Comparison of ENCODE assay signal across 32 cellular contexts in the genomic region with DNA sequence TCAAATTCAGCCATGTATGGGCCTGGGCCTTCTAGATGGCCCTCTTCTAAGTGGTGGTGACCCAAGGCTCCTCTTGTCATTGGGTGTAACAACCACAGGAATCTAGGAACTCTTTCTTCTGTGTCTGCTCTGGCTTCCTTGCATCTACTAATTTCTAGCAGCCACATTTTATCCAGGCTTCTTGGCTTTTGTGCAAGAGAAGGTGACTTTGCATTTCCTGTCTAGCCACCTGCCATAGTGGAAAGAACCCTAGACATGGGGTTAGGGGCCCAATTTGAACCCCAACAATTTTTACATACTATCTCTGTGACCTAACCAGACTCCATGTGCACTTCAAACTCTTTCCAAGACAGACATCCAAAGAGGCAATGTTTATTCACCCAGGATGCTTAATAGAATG. TPM values are rescaled to one million over a fixed set of nuclear protein-coding genes. Genes with fewer than 3 reads are reported as not detected.
"Had no signal": no experiment of that assay in that cellular context is flagged by ENCODE, and none has a peak within 500 bp of the region (broad histone marks: within the 10 kb centered on the region; RNA-seq: fewer than 3 reads in every experiment).

No MANE protein-coding gene starts in this region.

- ATAC-seq: activated CD4-positive, alpha-beta T cell treated with anti-CD3 and anti-CD28 coated beads for 36 hours; activated naive CD4-positive, alpha-beta T cell treated with anti-CD3 and anti-CD28 coated beads, Interleukin-2, amount 50 U/mL, for 72 hours; activated T-cell treated with anti-CD3 and anti-CD28 coated beads, Interleukin-2, amount 50 U/mL, for 72 hours; effector memory CD8-positive, alpha-beta T cell had no signal

- H3K27ac ChIP-seq: brain microvascular endothelial cell, esophagus muscularis mucosa had no signal

- H3K4me3 ChIP-seq: esophagus muscularis mucosa had no signal

- FAIRE-seq: astrocyte, bronchial epithelial cell, colon had no signal

- DNase-seq: activated CD4-positive, alpha-beta memory T cell treated with anti-CD3 and anti-CD28 coated beads, Interleukin-2, amount 10 ng/mL, durations not matched to agents 7 days and 5 days; activated CD4-positive, alpha-beta T cell treated with anti-CD3 and anti-CD28 coated beads for 36 hours; activated CD4-positive, alpha-beta T cell treated with anti-CD3 and anti-CD28 coated beads, Interleukin-2, amount 10 ng/mL, durations not matched to agents 7 days and 5 days; activated CD4-positive, alpha-beta T cell treated with anti-CD3 and anti-CD28 coated beads, Interleukin-2, amount 50 U/mL, for 4 hours; activated CD4-positive, CD25-positive, alpha-beta regulatory T cell; activated CD4-positive, CD25-positive, alpha-beta regulatory T cell treated with anti-CD3 and anti-CD28 coated beads, Interleukin-2, amount 50 U/mL, for 72 hours; activated CD8-positive, alpha-beta memory T cell treated with anti-CD3 and anti-CD28 coated beads, Interleukin-2, amount 50 U/mL, for 48 hours; activated gamma-delta T cell; activated naive CD4-positive, alpha-beta T cell; activated naive CD4-positive, alpha-beta T cell treated with anti-CD3 and anti-CD28 coated beads, Interleukin-2, amount 10 ng/mL, durations not matched to agents 7 days and 5 days; activated T-cell treated with anti-CD3 and anti-CD28 coated beads for 4 hours; activated T-cell treated with anti-CD3 and anti-CD28 coated beads, Interleukin-2, amount 50 U/mL, for 24 hours; activated T-cell treated with anti-CD3 and anti-CD28 coated beads, Interleukin-2, amount 50 U/mL, for 72 hours; amniotic stem cell; anterior cingulate cortex; brain microvascular endothelial cell; caudate nucleus; cortex of kidney; dermis blood vessel endothelial cell; effector CD4-positive, alpha-beta T cell; effector memory CD8-positive, alpha-beta T cell; erythroblast; foreskin melanocyte; head of caudate nucleus; T-helper 2 cell had no signal

- H3K36me3 ChIP-seq: brain microvascular endothelial cell had no signal

- H3K27me3 ChIP-seq: brain microvascular endothelial cell, esophagus muscularis mucosa had no signal

- H3K9me3 ChIP-seq: esophagus muscularis mucosa had no signal

RNA-seq across cellular contexts. Expression of a gene that starts 25.1 kb away (rescaled TPM):
- total RNA-seq: activated CD4-positive, alpha-beta memory T cell treated with anti-CD3 and anti-CD28 coated beads, Interleukin-2, amount 10 ng/mL, durations not matched to agents 7 days and 5 days; activated CD4-positive, alpha-beta T cell treated with anti-CD3 and anti-CD28 coated beads for 36 hours; activated CD4-positive, alpha-beta T cell treated with anti-CD3 and anti-CD28 coated beads, Interleukin-2, amount 10 ng/mL, durations not matched to agents 7 days and 5 days; activated naive CD4-positive, alpha-beta T cell treated with anti-CD3 and anti-CD28 coated beads, Interleukin-2, amount 50 U/mL, for 72 hours; activated T-cell treated with anti-CD3 and anti-CD28 coated beads, Interleukin-2, amount 50 U/mL, for 72 hours; astrocyte; bronchial epithelial cell; chondrocyte; dermis blood vessel endothelial cell; T-helper 1 cell treated with Interleukin-12 subunit alpha and Interleukin-12 subunit beta and Interleukin-4 antibody, amounts not matched to agents 30 ng/mL and 1 ng/mL, for 36 hours had no signal

RNA-seq across cellular contexts. Expression of a gene that starts 35.1 kb away (rescaled TPM):
- total RNA-seq: activated CD4-positive, alpha-beta memory T cell treated with anti-CD3 and anti-CD28 coated beads, Interleukin-2, amount 10 ng/mL, durations not matched to agents 7 days and 5 days; activated CD4-positive, alpha-beta T cell treated with anti-CD3 and anti-CD28 coated beads for 36 hours; activated CD4-positive, alpha-beta T cell treated with anti-CD3 and anti-CD28 coated beads, Interleukin-2, amount 10 ng/mL, durations not matched to agents 7 days and 5 days; activated naive CD4-positive, alpha-beta T cell treated with anti-CD3 and anti-CD28 coated beads, Interleukin-2, amount 50 U/mL, for 72 hours; activated T-cell treated with anti-CD3 and anti-CD28 coated beads, Interleukin-2, amount 50 U/mL, for 72 hours; astrocyte; bronchial epithelial cell; chondrocyte; dermis blood vessel endothelial cell; T-helper 1 cell treated with Interleukin-12 subunit alpha and Interleukin-12 subunit beta and Interleukin-4 antibody, amounts not matched to agents 30 ng/mL and 1 ng/mL, for 36 hours had no signal
